ENCODE assay signal across 19 cellular contexts in the genomic region with DNA sequence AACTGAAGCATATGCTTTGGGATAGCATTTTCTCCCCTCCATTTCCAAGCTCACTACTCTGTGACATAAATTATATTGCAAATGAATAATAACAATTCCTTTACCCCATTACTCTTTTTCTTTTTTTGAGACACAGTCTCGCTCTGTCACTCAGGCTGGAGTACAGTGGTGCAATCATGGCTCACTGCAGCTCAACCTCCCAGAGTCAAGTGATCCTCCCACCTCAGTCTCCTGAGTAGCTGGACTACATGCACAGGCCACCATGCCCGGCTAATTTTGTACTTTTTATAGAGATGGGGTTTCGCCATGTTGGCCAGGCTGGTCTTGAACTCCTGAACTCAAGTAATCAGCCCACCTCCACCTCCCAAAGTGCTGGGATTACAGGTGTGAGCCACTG.
"Had no signal": no experiment of that assay in that cellular context is flagged by ENCODE, and none has a peak within 500 bp of the region (broad histone marks: within the 10 kb centered on the region; RNA-seq: fewer than 3 reads in every experiment).

No MANE protein-coding gene starts in this region.

- H3K27me3 ChIP-seq: right atrium auricular region, tibial nerve, upper lobe of right lung, vagina had no signal

- H3K36me3 Mint-ChIP-seq: immature natural killer cell; memory B cell; naive B cell; stimulated activated memory B cell treated with anti-CD40 and anti-IgM and Interleukin-4, amounts not matched to agents 10 μg/mL and 1 μg/mL and 100 μg/mL, for 72 hours had no signal

- H3K27ac Mint-ChIP-seq: immature natural killer cell; memory B cell; naive B cell; nephron progenitor cell; stimulated activated memory B cell treated with anti-CD40 and anti-IgM and Interleukin-4, amounts not matched to agents 10 μg/mL and 1 μg/mL and 100 μg/mL, for 72 hours; stimulated activated naive CD8-positive, alpha-beta T cell treated with anti-CD3 and anti-CD28 coated beads, Interleukin-15, Interleukin-2, amounts not matched to agents 100 ng/mL and 50 ng/mL, for 24 hours had no signal

- H3K36me3 ChIP-seq: esophagus muscularis mucosa, gastroesophageal sphincter, left ventricle myocardium inferior, lower lobe of right lung, right atrium auricular region, tibial nerve, upper lobe of right lung, vagina had no signal

- H3K4me2 ChIP-seq: smooth muscle cell had no signal

- H3K9me3 ChIP-seq: esophagus muscularis mucosa, gastroesophageal sphincter, left ventricle myocardium inferior, lower lobe of right lung, right atrium auricular region, tibial nerve, upper lobe of right lung, vagina had no signal

- H3K4me1 ChIP-seq: right atrium auricular region, upper lobe of right lung had no signal

- H3K4me3 Mint-ChIP-seq: immature natural killer cell; memory B cell; naive B cell; nephron progenitor cell; stimulated activated memory B cell treated with anti-CD40 and anti-IgM and Interleukin-4, amounts not matched to agents 10 μg/mL and 1 μg/mL and 100 μg/mL, for 72 hours; stimulated activated naive CD8-positive, alpha-beta T cell treated with anti-CD3 and anti-CD28 coated beads, Interleukin-15, Interleukin-2, amounts not matched to agents 100 ng/mL and 50 ng/mL, for 24 hours had no signal

- H3K4me1 Mint-ChIP-seq: immature natural killer cell; memory B cell; stimulated activated memory B cell treated with anti-CD40 and anti-IgM and Interleukin-4, amounts not matched to agents 10 μg/mL and 1 μg/mL and 100 μg/mL, for 72 hours had no signal

- H3K9me3 Mint-ChIP-seq: immature natural killer cell; memory B cell; naive B cell; nephron progenitor cell; stimulated activated memory B cell treated with anti-CD40 and anti-IgM and Interleukin-4, amounts not matched to agents 10 μg/mL and 1 μg/mL and 100 μg/mL, for 72 hours; stimulated activated naive CD8-positive, alpha-beta T cell treated with anti-CD3 and anti-CD28 coated beads, Interleukin-15, Interleukin-2, amounts not matched to agents 100 ng/mL and 50 ng/mL, for 24 hours had no signal

- H3K27ac ChIP-seq: esophagus muscularis mucosa, gastroesophageal sphincter, left ventricle myocardium inferior, lower lobe of right lung, right atrium auricular region, upper lobe of right lung, vagina had no signal

- H3K4me3 ChIP-seq: dorsolateral prefrontal cortex, esophagus muscularis mucosa, gastroesophageal sphincter, left ventricle myocardium inferior, lower lobe of right lung, right atrium auricular region, smooth muscle cell, tibial nerve, upper lobe of right lung, vagina had no signal

- DNase-seq: cortex of kidney; effector CD8-positive, alpha-beta T cell; left ventricle myocardium inferior; lower lobe of right lung; stimulated activated CD4-positive, alpha-beta T cell treated with anti-CD3 and anti-CD28 coated beads, Interleukin-1b, Interleukin-23, amount 100 ng/mL, for 48 hours; upper lobe of right lung had no signal
